Comparison of ENCODE assay signal across 14 cellular contexts in the genomic region with DNA sequence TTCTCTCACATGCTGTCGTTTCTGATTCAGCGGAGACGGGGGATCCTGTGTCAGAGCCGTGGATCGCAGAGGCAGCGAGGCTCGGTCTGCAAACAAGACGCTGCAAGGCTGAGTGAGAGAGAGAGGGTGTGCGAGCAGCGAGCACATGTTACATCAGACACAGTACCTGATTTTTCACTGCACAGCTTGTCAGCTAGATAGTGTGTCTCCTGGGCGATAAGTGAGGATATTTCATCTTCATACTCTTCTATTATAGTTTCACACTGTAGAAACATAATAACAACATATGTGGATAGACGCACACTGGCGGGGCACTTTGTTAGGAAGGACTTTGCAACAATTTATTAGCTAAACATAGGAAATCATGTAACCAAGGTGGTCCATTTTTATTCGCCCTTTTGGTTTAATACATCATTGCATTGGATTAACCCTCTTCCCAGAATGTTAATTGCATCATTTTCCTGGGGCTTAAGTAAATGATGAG. TPM values are rescaled to one million over a fixed set of nuclear protein-coding genes. Genes with fewer than 3 reads are reported as not detected.
DNase-seq lines count a peak whose midpoint lies in the region; ATAC-seq and TF ChIP-seq lines count a peak whose summit lies in the region.
"Had no signal": no experiment of that assay in that cellular context is flagged by ENCODE, and none has a peak within 500 bp of the region (broad histone marks: within the 10 kb centered on the region; RNA-seq: fewer than 3 reads in every experiment).

No MANE protein-coding gene starts in this region.

- H3K27me3 ChIP-seq in Caco-2 (replicated peaks; ENCODE audit: control insufficient read depth, insufficient read depth, low read length) (no peaks in the 10 kb centered on the region; the same call in 1 of the 2 replicates), GM23248 (replicated peaks; ENCODE audit: insufficient read depth) (peaks cover 82% of the 10 kb centered on the region)

- no TSS peak for BruUV-seq in Caco-2 (replicated peaks; lab: Mats Ljungman, UMichigan)

- no peaks in the 10 kb centered on the region for H3K9me2 ChIP-seq in GM23248 (ENCODE audit: insufficient read depth)

- H3K4me3 Mint-ChIP-seq in Caco-2 (ENCODE audit: unreplicated experiment), result peak overlapping the region; percentile 52

- H3K4me3 ChIP-seq in Caco-2 (ENCODE audit: low read depth, low read length), result 0 out of 2 replicates have a peak overlapping the region, but pooled peaks have one; percentile 8
- H3K4me3 ChIP-seq in GM23248, result no peak overlapping the region
- H3K4me3 ChIP-seq: left lung, tibial nerve had no signal

- peaks cover 38% of the 10 kb centered on the region for H3K27me3 Mint-ChIP-seq in Caco-2 (ENCODE audit: insufficient read depth, unreplicated experiment)

- DNase-seq in Caco-2, result peak in 1 of 2 experiments; percentile 30
- DNase-seq in GM23248, result peak; percentile 13
- DNase-seq in islet precursor cell, result peak; percentile 89
- DNase-seq in stimulated activated CD4-positive, alpha-beta T cell treated with anti-CD3 and anti-CD28 coated beads, Interleukin-1b, Interleukin-23, amount 100 ng/mL, for 48 hours, result no peak
- no peak for DNase-seq in nucleus accumbens (lab: John Stamatoyannopoulos, UW)
- DNase-seq: activated gamma-delta T cell, left lung, NCI-H187 had no signal

- H3K36me3 ChIP-seq in Caco-2 (ENCODE audit: control insufficient read depth, insufficient read depth, low read length) (no peaks in the 10 kb centered on the region; the same call in 1 of the 2 replicates), GM23248 (ENCODE audit: low read depth) (no peaks in the 10 kb centered on the region)
- H3K36me3 ChIP-seq: left lung, tibial nerve had no signal

- ATAC-seq in SK-N-SH treated with all-trans-retinoic acid at 6 μM for 48 hours (peak; percentile 65), HG03045 (IDR thresholded peaks at IDR 0.05; ENCODE audit: unreplicated experiment) (no peak), HG03571 (IDR thresholded peaks at IDR 0.05; ENCODE audit: unreplicated experiment) (no peak)
- ATAC-seq: left lung had no signal

- H2AFZ ChIP-seq in GM23248, result no peak overlapping the region

- CTCF ChIA-PET in Caco-2 (lab: Charles Lee), result interaction anchor here (0.6 kb wide), 1 partner anchor 203 kb away, joined by 4 read pairs; no protein-coding TSS in a partner anchor

- H3K79me2 ChIP-seq in GM23248 (ENCODE audit: insufficient read depth), result no peaks in the 10 kb centered on the region

- WGBS in GM23248 (ENCODE audit: low coverage in 1 of 2, low lambda C conversion rate in 2 of 2, missing lambda C conversion rate in 2 of 2), 2 experiments, result 17 to 37% methylated on average over 14 of the region's 14 CpGs

- no peaks in the 10 kb centered on the region for H3K36me3 Mint-ChIP-seq in Caco-2 (ENCODE audit: insufficient read depth, unreplicated experiment)

- H3K4me1 Mint-ChIP-seq in Caco-2 (ENCODE audit: low read depth, unreplicated experiment), result peaks cover 7% of the 10 kb centered on the region

- H3K4me2 ChIP-seq in GM23248 (ENCODE audit: unreplicated experiment), result no peak overlapping the region

- TF ChIP-seq CTCF in Caco-2 (IDR thresholded peaks at IDR 0.05; ENCODE audit: insufficient read depth in 1 of 2, low read depth in 1 of 2, low read length in 1 of 2, severe bottlenecking in 1 of 2, unreplicated experiment in 1 of 2), result no peak

- H3K4me1 ChIP-seq in Caco-2 (0 out of 2 replicates have a peak, but pooled peaks cover 5% of the 10 kb centered on the region), GM23248 (ENCODE audit: insufficient read depth) (no peaks in the 10 kb centered on the region)

- H3K27ac ChIP-seq in GM23248, result no peak overlapping the region
- H3K27ac ChIP-seq: C4-2B, left lung, tibial nerve had no signal

- H3K9me3 Mint-ChIP-seq in Caco-2 (ENCODE audit: unreplicated experiment), result no peaks in the 10 kb centered on the region

- intact Hi-C loops in Caco-2 (cut with micrococcal nuclease; ENCODE audit: unreplicated experiment), result no loop called here

- no peak overlapping the region for H3K9ac ChIP-seq in GM23248

- H3K9me3 ChIP-seq in Caco-2 (no peaks in the 10 kb centered on the region), GM23248 (ENCODE audit: low read depth) (no peaks in the 10 kb centered on the region)
- H3K9me3 ChIP-seq: left lung, tibial nerve had no signal

- POLR2A ChIA-PET in Caco-2 (lab: Charles Lee), result no interaction called here

- H3K27ac Mint-ChIP-seq in Caco-2 (ENCODE audit: unreplicated experiment), result no peak overlapping the region

- H3F3A ChIP-seq in GM23248 (ENCODE audit: insufficient read depth), result no peaks in the 10 kb centered on the region

- in situ Hi-C loops in GM23248 (cut with MboI), result no loop called here

- no peaks in the 10 kb centered on the region for H4K20me1 ChIP-seq in GM23248 (ENCODE audit: insufficient read depth)

TF ChIP-seq in SK-N-SH treated with all-trans-retinoic acid at 6 μM for 48 hours, 23 proteins besides CTCF, POLR2A, EP300 and RAD21:
- TF ChIP-seq, protein P1, sequence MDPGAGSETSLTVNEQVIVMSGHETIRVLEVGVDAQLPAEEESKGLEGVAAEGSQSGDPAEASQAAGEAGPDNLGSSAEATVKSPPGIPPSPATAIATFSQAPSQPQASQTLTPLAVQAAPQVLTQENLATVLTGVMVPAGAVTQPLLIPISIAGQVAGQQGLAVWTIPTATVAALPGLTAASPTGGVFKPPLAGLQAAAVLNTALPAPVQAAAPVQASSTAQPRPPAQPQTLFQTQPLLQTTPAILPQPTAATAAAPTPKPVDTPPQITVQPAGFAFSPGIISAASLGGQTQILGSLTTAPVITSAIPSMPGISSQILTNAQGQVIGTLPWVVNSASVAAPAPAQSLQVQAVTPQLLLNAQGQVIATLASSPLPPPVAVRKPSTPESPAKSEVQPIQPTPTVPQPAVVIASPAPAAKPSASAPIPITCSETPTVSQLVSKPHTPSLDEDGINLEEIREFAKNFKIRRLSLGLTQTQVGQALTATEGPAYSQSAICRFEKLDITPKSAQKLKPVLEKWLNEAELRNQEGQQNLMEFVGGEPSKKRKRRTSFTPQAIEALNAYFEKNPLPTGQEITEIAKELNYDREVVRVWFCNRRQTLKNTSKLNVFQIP (CRISPR knock-in tag; IDR thresholded peaks at IDR 0.05; ENCODE audit: borderline replicate concordance, low read depth), result no peak
- TF ChIP-seq RARB (CRISPR knock-in tag; IDR thresholded peaks at IDR 0.05), result no peak

RNA-seq across cellular contexts. Expression of a gene that starts 39.5 kb away (rescaled TPM):
- not detected in 2 replicates for total RNA-seq in Caco-2 (2022)
- not detected in 2 replicates for total RNA-seq in GM23248 (2014; rRNA removed; shearing (Covaris generic))
- not detected in 2 replicates for polyA plus RNA-seq in GM23248 (2016; fragmentation: Nextera tagmentation; extraction: Ambion mirVana)
- total RNA-seq: left lung, renal cortical epithelial cell had no signal

RNA-seq across cellular contexts. Expression of a gene that starts 49.0 kb away (rescaled TPM):
- total RNA-seq in Caco-2 (2022), result 1.1 and 1.5 TPM in 2 replicates
- not detected in 2 replicates for total RNA-seq in GM23248 (2014; rRNA removed; shearing (Covaris generic))
- not detected in 2 replicates for polyA plus RNA-seq in GM23248 (2016; fragmentation: Nextera tagmentation; extraction: Ambion mirVana)
- total RNA-seq: left lung had no signal

Comparison
In these comparisons a context has a peak if more than half of its experiments do, and no peak if none do; other contexts are left out.
1. DNase-seq: peak in GM23248 (single experiment) and islet precursor cell (single experiment); none in stimulated activated CD4-positive, alpha-beta T cell treated with anti-CD3 and anti-CD28 coated beads, Interleukin-1b, Interleukin-23, amount 100 ng/mL, for 48 hours (single experiment) and nucleus accumbens (0 of 56).